31 cellular contexts compared by ENCODE assay signal in the genomic region with DNA sequence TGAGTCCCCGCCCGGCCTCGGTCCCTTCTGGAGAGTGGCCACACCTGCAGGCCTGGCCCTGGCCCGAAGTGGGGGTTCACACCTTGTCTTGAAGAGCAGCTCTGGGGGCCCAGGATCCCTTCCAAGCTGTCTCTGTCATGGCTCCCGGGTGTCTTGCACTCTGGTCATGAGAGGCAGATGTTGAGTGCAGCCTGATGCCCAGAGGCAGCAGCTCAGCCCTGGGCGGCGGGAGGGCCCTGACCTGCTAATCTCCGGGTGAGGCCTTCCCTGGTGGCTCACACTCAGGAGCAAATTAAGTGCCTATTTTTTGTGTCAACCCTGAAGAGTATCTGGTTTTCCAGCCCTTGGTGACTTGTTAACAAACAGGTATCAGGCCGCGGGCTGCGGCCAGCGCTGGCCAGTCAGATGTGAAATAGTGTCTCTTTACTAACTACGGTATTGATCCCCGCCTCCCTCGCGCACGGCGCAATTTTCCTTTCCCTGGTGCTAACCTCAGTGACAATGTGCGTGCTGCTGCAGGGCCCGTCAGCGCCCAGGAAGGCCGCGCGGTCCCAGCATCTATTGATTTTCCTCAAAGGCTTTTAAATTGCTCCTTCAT. TPM values are rescaled to one million over a fixed set of nuclear protein-coding genes. Genes with fewer than 3 reads are reported as not detected.
DNase-seq lines count a peak whose midpoint lies in the region; ATAC-seq and TF ChIP-seq lines count a peak whose summit lies in the region.
"Had no signal": no experiment of that assay in that cellular context is flagged by ENCODE, and none has a peak within 500 bp of the region (broad histone marks: within the 10 kb centered on the region; RNA-seq: fewer than 3 reads in every experiment).

No MANE protein-coding gene starts in this region.

- no peak overlapping the region for H3K4me3 ChIP-seq in lower lobe of right lung
- no peak overlapping the region for H3K4me3 ChIP-seq in sigmoid colon
- no peak overlapping the region for H3K4me3 ChIP-seq in vagina
- H3K4me3 ChIP-seq: coronary artery, K562 had no signal

- H3K4me1 ChIP-seq in lower lobe of right lung (no peaks in the 10 kb centered on the region), sigmoid colon (no peaks in the 10 kb centered on the region), vagina (no peaks in the 10 kb centered on the region)

- no peak for ATAC-seq in lower lobe of right lung
- ATAC-seq in activated CD4-positive, CD25-positive, alpha-beta regulatory T cell treated with anti-CD3 and anti-CD28 coated beads, Interleukin-2, amount 50 U/mL, for 24 hours, result no peak
- ATAC-seq: activated CD8-positive, alpha-beta memory T cell treated with anti-CD3 and anti-CD28 coated beads, Interleukin-2, amount 10 ng/mL, durations not matched to agents 7 days and 5 days; activated T-cell treated with anti-CD3 and anti-CD28 coated beads, Interleukin-2, amount 50 U/mL, for 72 hours; K562; stimulated activated memory B cell treated with anti-CD40 and anti-IgM and Interleukin-4, amounts not matched to agents 10 μg/mL and 1 μg/mL and 100 μg/mL, for 72 hours had no signal

- H3K27me3 Mint-ChIP-seq in chondrocyte (ENCODE audit: low read depth), result no peaks in the 10 kb centered on the region
- H3K27me3 Mint-ChIP-seq: activated CD8-positive, alpha-beta memory T cell treated with anti-CD3 and anti-CD28 coated beads, Interleukin-2, amount 10 ng/mL, durations not matched to agents 7 days and 5 days; CD4-positive, CD25-positive, alpha-beta regulatory T cell; stimulated activated memory B cell treated with anti-CD40 and anti-IgM and Interleukin-4, amounts not matched to agents 10 μg/mL and 1 μg/mL and 100 μg/mL, for 72 hours had no signal

- H3K27ac ChIP-seq in lower lobe of right lung (no peak overlapping the region), sigmoid colon (no peak overlapping the region), vagina (no peak overlapping the region)
- H3K27ac ChIP-seq: 22Rv1, coronary artery had no signal

- H3K4me1 Mint-ChIP-seq in chondrocyte (ENCODE audit: low read depth), result no peaks in the 10 kb centered on the region
- H3K4me1 Mint-ChIP-seq: activated CD8-positive, alpha-beta memory T cell treated with anti-CD3 and anti-CD28 coated beads, Interleukin-2, amount 10 ng/mL, durations not matched to agents 7 days and 5 days; CD4-positive, CD25-positive, alpha-beta regulatory T cell; stimulated activated memory B cell treated with anti-CD40 and anti-IgM and Interleukin-4, amounts not matched to agents 10 μg/mL and 1 μg/mL and 100 μg/mL, for 72 hours had no signal

- no peak for TF ChIP-seq EP300 in sigmoid colon (IDR thresholded peaks at IDR 0.05)

- H3K27ac Mint-ChIP-seq in chondrocyte (ENCODE audit: unreplicated experiment), result no peak overlapping the region
- H3K27ac Mint-ChIP-seq: activated CD8-positive, alpha-beta memory T cell treated with anti-CD3 and anti-CD28 coated beads, Interleukin-2, amount 10 ng/mL, durations not matched to agents 7 days and 5 days; activated T-cell treated with anti-CD3 and anti-CD28 coated beads, Interleukin-2, amount 50 U/mL, for 72 hours; CD4-positive, CD25-positive, alpha-beta regulatory T cell; stimulated activated memory B cell treated with anti-CD40 and anti-IgM and Interleukin-4, amounts not matched to agents 10 μg/mL and 1 μg/mL and 100 μg/mL, for 72 hours had no signal

- intact Hi-C loops in lower lobe of right lung (cut with DNase I), result no loop called here
- intact Hi-C loops in sigmoid colon (cut with DNase I), result no loop called here
- intact Hi-C loops in vagina (cut with DNase I), result no loop called here

- H3K27me3 ChIP-seq in lower lobe of right lung (ENCODE audit: low read depth) (no peaks in the 10 kb centered on the region), sigmoid colon (no peaks in the 10 kb centered on the region), vagina (no peaks in the 10 kb centered on the region)

- H3K36me3 Mint-ChIP-seq in chondrocyte (ENCODE audit: low read depth), result peaks cover 7% of the 10 kb centered on the region

- peaks cover 66% of the 10 kb centered on the region for H3K36me3 ChIP-seq in lower lobe of right lung
- H3K36me3 ChIP-seq in sigmoid colon, result peaks cover 5 to 56% (median 14%) of the 10 kb centered on the region in 4 donors
- H3K36me3 ChIP-seq in vagina, result peaks cover 0 to 34% of the 10 kb centered on the region in 2 donors

- 96 to 98% methylated on average over 24 of the region's 24 CpGs for WGBS in sigmoid colon, 2 donors

- H3K4me3 Mint-ChIP-seq in chondrocyte (ENCODE audit: unreplicated experiment), result no peak overlapping the region
- H3K4me3 Mint-ChIP-seq: activated CD8-positive, alpha-beta memory T cell treated with anti-CD3 and anti-CD28 coated beads, Interleukin-2, amount 10 ng/mL, durations not matched to agents 7 days and 5 days; activated T-cell treated with anti-CD3 and anti-CD28 coated beads, Interleukin-2, amount 50 U/mL, for 72 hours; CD4-positive, CD25-positive, alpha-beta regulatory T cell; stimulated activated memory B cell treated with anti-CD40 and anti-IgM and Interleukin-4, amounts not matched to agents 10 μg/mL and 1 μg/mL and 100 μg/mL, for 72 hours had no signal

- no peak for TF ChIP-seq POLR2A in sigmoid colon (IDR thresholded peaks at IDR 0.05)
- TF ChIP-seq POLR2A in vagina (IDR thresholded peaks at IDR 0.05), result no peak

- no peaks in the 10 kb centered on the region for H3K9me3 ChIP-seq in lower lobe of right lung
- no peaks in the 10 kb centered on the region for H3K9me3 ChIP-seq in sigmoid colon
- H3K9me3 ChIP-seq in vagina, result no peaks in the 10 kb centered on the region

- DNase-seq in NCI-H146 (lab: John Stamatoyannopoulos, UW) (peak; percentile 60), NCI-H146 treated with DMSO at 0.1 percent for 48 hours (lab: John Stamatoyannopoulos, UW; ENCODE audit: unreplicated experiment) (no peak), chondrocyte (ENCODE audit: low spot score) (peak; percentile 77), lower lobe of right lung (peak; percentile 43), sigmoid colon (peak; percentile 58), vagina (ENCODE audit: extremely low spot score in 2 of 2) (no peak), SW 1271 (lab: John Stamatoyannopoulos, UW) (no peak)
- DNase-seq: activated CD4-positive, alpha-beta T cell treated with anti-CD3 and anti-CD28 coated beads, Interleukin-2, amount 50 U/mL, for 1 hour; activated CD8-positive, alpha-beta memory T cell treated with anti-CD3 and anti-CD28 coated beads, Interleukin-2, amount 10 ng/mL, durations not matched to agents 7 days and 5 days; activated naive CD4-positive, alpha-beta T cell; activated T-cell treated with anti-CD3 and anti-CD28 coated beads, Interleukin-2, amount 50 U/mL, for 72 hours; amniotic stem cell; CD4-positive, CD25-positive, alpha-beta regulatory T cell; effector memory CD4-positive, alpha-beta T cell; erythroblast; NCI-H2081; NCI-H446 treated with DMSO at 0.1 percent for 48 hours; stimulated activated CD4-positive, alpha-beta T cell treated with anti-CD3 and anti-CD28 coated beads, Interleukin-4, amount 100 ng/mL, for 4 hours had no signal

- no peaks in the 10 kb centered on the region for H3K9me3 Mint-ChIP-seq in chondrocyte (ENCODE audit: low read depth)
- H3K9me3 Mint-ChIP-seq: activated T-cell treated with anti-CD3 and anti-CD28 coated beads, Interleukin-2, amount 50 U/mL, for 72 hours; CD4-positive, CD25-positive, alpha-beta regulatory T cell; stimulated activated memory B cell treated with anti-CD40 and anti-IgM and Interleukin-4, amounts not matched to agents 10 μg/mL and 1 μg/mL and 100 μg/mL, for 72 hours had no signal

- TF ChIP-seq CTCF in chondrocyte (IDR thresholded peaks at IDR 0.05), result no peak
- TF ChIP-seq CTCF in lower lobe of right lung (IDR thresholded peaks at IDR 0.05), result no peak
- TF ChIP-seq CTCF in sigmoid colon (IDR thresholded peaks at IDR 0.05), result no peak
- TF ChIP-seq CTCF in vagina (IDR thresholded peaks at IDR 0.05), result no peak

RNA-seq across cellular contexts. Expression of gene NKX1-1, which starts 24.2 kb away (rescaled TPM):
- total RNA-seq in chondrocyte, result not detected in 3 replicates
- total RNA-seq in lower lobe of right lung, result not detected
- not detected for total RNA-seq in sigmoid colon
- not detected for polyA plus RNA-seq in sigmoid colon
- total RNA-seq in vagina, result not detected
- total RNA-seq: activated CD8-positive, alpha-beta memory T cell treated with anti-CD3 and anti-CD28 coated beads, Interleukin-2, amount 10 ng/mL, durations not matched to agents 7 days and 5 days; activated T-cell treated with anti-CD3 and anti-CD28 coated beads, Interleukin-2, amount 50 U/mL, for 72 hours; CD4-positive, CD25-positive, alpha-beta regulatory T cell; HT1080; K562; MCF 10A; mesenteric fat pad; myocyte; osteocyte; T-helper 2 cell treated with Interferon-gamma antibody and Interleukin-4, amounts not matched to agents 100 ng/mL and 5 ng/mL, for 36 hours; temporal lobe; urinary bladder had no signal
- polyA plus RNA-seq: CD4-positive, CD25-positive, alpha-beta regulatory T cell; K562; urinary bladder had no signal

RNA-seq across cellular contexts. Expression of gene UVSSA, which starts 35.0 kb away (rescaled TPM):
- 20.7 to 35.1 TPM (median 20.9 TPM) in 3 replicates for total RNA-seq in chondrocyte
- total RNA-seq in lower lobe of right lung, result 27.9 TPM
- total RNA-seq in sigmoid colon, result 10 to 100 TPM in 2 of 4 donors, 1 to 10 TPM in 2; 7.1 to 17.4 (median 10.4) TPM
- polyA plus RNA-seq in sigmoid colon, result 10 to 100 TPM in 1 of 3 donors, 1 to 10 TPM in 2; 1.8 to 18.7 (median 4.6) TPM
- 25.5 TPM for total RNA-seq in vagina

Comparison
In these comparisons a context has a peak if more than half of its experiments do, and no peak if none do; other contexts are left out.
1. DNase-seq: peak in NCI-H146 (single experiment), chondrocyte (single experiment), lower lobe of right lung (single experiment) and sigmoid colon (single experiment); none in NCI-H146 treated with DMSO at 0.1 percent for 48 hours (single experiment), vagina (0 of 2) and SW 1271 (0 of 2).